ENCODE assay signal across 9 cellular contexts in genomic region chrY:7938982-7939718, GRCh38.
"Had no signal": no experiment of that assay in that cellular context is flagged by ENCODE, and none has a peak within 500 bp of the region (broad histone marks: within the 10 kb centered on the region; RNA-seq: fewer than 3 reads in every experiment).

No MANE protein-coding gene starts in this region.

- DNase-seq: GM23248, GOT3, H7, HFFc6, IMR-90 had no signal

- H3K9me3 Mint-ChIP-seq: HFFc6 had no signal

- H3K4me3 Mint-ChIP-seq: HFFc6 had no signal

- FAIRE-seq: K562 had no signal

- H3K4me3 ChIP-seq: GM23248, HAP-1, K562 had no signal

- H3K4me1 ChIP-seq: HAP-1 had no signal

- H3K27ac Mint-ChIP-seq: HFFc6 had no signal

- H3K9me3 ChIP-seq: HAP-1 had no signal

- H3K36me3 ChIP-seq: HAP-1 had no signal

- H3K27ac ChIP-seq: GM23248, HL-60 had no signal

- ATAC-seq: HCT116, K562 had no signal
